8 cellular contexts compared by ENCODE assay signal in genomic region chr6:57222684-57223077, GRCh38. TPM values are rescaled to one million over a fixed set of nuclear protein-coding genes. Genes with fewer than 3 reads are reported as not detected.
A peak's percentile ranks its signal among the peaks of the same experiment; 100 is the strongest.
DNase-seq lines count a peak whose midpoint lies in the region; ATAC-seq and TF ChIP-seq lines count a peak whose summit lies in the region.

No MANE protein-coding gene starts in this region.

- RAD21 ChIA-PET in HCT116 (lab: Charles Lee; ENCODE audit: low non-redundant PET in 1 of 2, low total read pairs in 2 of 2, uncharacterized antibody in 2 of 2, unreplicated experiment in 2 of 2): no interaction called here

- peaks cover 36% of the 10 kb centered on the region for H3K79me2 ChIP-seq in HCT116 (ENCODE audit: insufficient read depth, low read length)
- H3K79me2 ChIP-seq in smooth muscle cell (ENCODE audit: low read depth): peaks cover 45% of the 10 kb centered on the region

- peak overlapping the region; percentile 97 for H2AFZ ChIP-seq in HCT116 (ENCODE audit: low read depth, low read length, poor library complexity, severe bottlenecking)
- H2AFZ ChIP-seq in smooth muscle cell (ENCODE audit: low read depth): peak overlapping the region; percentile 88

- no peaks in the 10 kb centered on the region for H3K9me2 ChIP-seq in HCT116 (ENCODE audit: insufficient read depth)

- H3F3A ChIP-seq in smooth muscle cell (ENCODE audit: low read depth): no peaks in the 10 kb centered on the region

- H3K36me3 ChIP-seq in HCT116 (ENCODE audit: control insufficient read depth in 1 of 2, insufficient read depth in 2 of 2, low read length in 2 of 2) (no peaks in the 10 kb centered on the region), smooth muscle cell (ENCODE audit: low read depth) (no peaks in the 10 kb centered on the region)

- H4K20me1 ChIP-seq in HCT116 (ENCODE audit: insufficient read depth) (no peaks in the 10 kb centered on the region), smooth muscle cell (ENCODE audit: low read depth) (peaks cover 12% of the 10 kb centered on the region)

- BruUV-seq in HCT116 (replicated peaks; lab: Mats Ljungman, UMichigan): no TSS peak

- no peak for TF ChIP-seq RAD21 in HCT116 (IDR thresholded peaks at IDR 0.05; ENCODE audit: low read depth)

- no peak for ATAC-seq in HCT116
- no peak for ATAC-seq in right cardiac atrium
- no peak for ATAC-seq in HG02981 (IDR thresholded peaks at IDR 0.05; ENCODE audit: unreplicated experiment)

- H3K27ac ChIP-seq in HCT116 (ENCODE audit: low read depth, low read length): peak overlapping the region; percentile 94; the same call in 1 of the 2 replicates
- H3K27ac ChIP-seq in VCaP: peak overlapping the region; percentile 88
- H3K27ac ChIP-seq in right cardiac atrium (ENCODE audit: low read length): peak overlapping the region; percentile 81
- peak overlapping the region; percentile 64 for H3K27ac ChIP-seq in smooth muscle cell (ENCODE audit: low read depth)
- no peak overlapping the region for H3K27ac ChIP-seq in caudate nucleus (ENCODE audit: low read depth, low read length)

- TF ChIP-seq CTCF in HCT116 (IDR thresholded peaks at IDR 0.05 in 2 of 3, conservative IDR thresholded peaks at IDR 0.05 in 1 of 3; ENCODE audit: borderline replicate concordance in 1 of 3, insufficient read depth in 1 of 3, low read depth in 2 of 3, low read length in 2 of 3) (no peak), VCaP (conservative IDR thresholded peaks at IDR 0.05) (no peak), smooth muscle cell (IDR thresholded peaks at IDR 0.05; ENCODE audit: borderline replicate concordance, insufficient read depth, poor library complexity, severe bottlenecking) (no peak), GM13976 (IDR thresholded peaks at IDR 0.05; ENCODE audit: borderline replicate concordance, control extremely low read depth, extremely low read depth, insufficient read depth, missing control alignments) (no peak)

- H3K4me1 ChIP-seq in HCT116 (ENCODE audit: control insufficient read depth in 1 of 2, insufficient read depth in 2 of 2, low read length in 2 of 2) (peaks cover 3 to 12% of the 10 kb centered on the region in 2 experiments; a peak in 3 of 4 replicates), right cardiac atrium (ENCODE audit: control insufficient read depth, insufficient read depth, low read length) (no peaks in the 10 kb centered on the region), smooth muscle cell (ENCODE audit: low read depth) (peaks cover 33% of the 10 kb centered on the region)

- DNase-seq in HCT116 (ENCODE audit: low read depth, low spot score) (no peak), right cardiac atrium (no peak), smooth muscle cell (lab: John Stamatoyannopoulos, UW; ENCODE audit: unreplicated experiment) (no peak), T-helper 9 cell (no peak), caudate nucleus (lab: John Stamatoyannopoulos, UW) (no peak), GM13976 (ENCODE audit: low spot score) (no peak)

- POLR2A ChIA-PET in HCT116 (lab: Charles Lee): no interaction called here

- CTCF ChIA-PET in HCT116 (lab: Charles Lee): no interaction called here

- TF ChIP-seq POLR2A in HCT116 (IDR thresholded peaks at IDR 0.05; ENCODE audit: borderline replicate concordance, extremely low read depth, insufficient read depth, insufficient read length): no peak

- H3K4me2 ChIP-seq in HCT116 (ENCODE audit: low read length) (peak overlapping the region; percentile 95), smooth muscle cell (peak overlapping the region; percentile 96)

- H3K9me3 ChIP-seq in HCT116 (ENCODE audit: control insufficient read depth in 1 of 2, insufficient read depth in 1 of 2, low read depth in 1 of 2, low read length in 2 of 2) (no peaks in the 10 kb centered on the region), right cardiac atrium (ENCODE audit: control insufficient read depth, low read length) (no peaks in the 10 kb centered on the region), smooth muscle cell (replicated peaks; ENCODE audit: low read depth) (no peaks in the 10 kb centered on the region)

- 19% methylated on average over 8 of the region's 8 CpGs for WGBS in right cardiac atrium
- 21% methylated on average over 8 of the region's 8 CpGs for WGBS in smooth muscle cell (ENCODE audit: low lambda C conversion rate)

- in situ Hi-C loops in GM13976 (cut with MboI; ENCODE audit: low sequenced_read_pairs, unreplicated experiment): no loop called here

- H3K9ac ChIP-seq in HCT116 (ENCODE audit: low read length) (peak overlapping the region; percentile 78), smooth muscle cell (ENCODE audit: low read depth) (peak overlapping the region; percentile 84)

- intact Hi-C loops in HCT116 (cut with micrococcal nuclease): no loop called here
- intact Hi-C loops in right cardiac atrium (cut with DNase I): loop anchor here in 1 of 4 donors (10.0 kb wide), 1 partner anchor 92 kb away; the partner anchor contains the start of gene PRIM2

- H3K4me3 ChIP-seq in HCT116 (replicated peaks in 1 of 2; ENCODE audit: low read depth in 1 of 2, low read length in 2 of 2) (peak overlapping the region; percentile 78 to 83), right cardiac atrium (ENCODE audit: low read length) (peak overlapping the region; percentile 77), smooth muscle cell (peak overlapping the region; percentile 99)

- no peaks in the 10 kb centered on the region for H3K27me3 ChIP-seq in HCT116 (ENCODE audit: insufficient read depth, low read length)
- H3K27me3 ChIP-seq in right cardiac atrium (ENCODE audit: control insufficient read depth, insufficient read depth): no peaks in the 10 kb centered on the region
- H3K27me3 ChIP-seq in smooth muscle cell (ENCODE audit: low read depth): no peaks in the 10 kb centered on the region

TF ChIP-seq in HCT116, 20 proteins besides CTCF, POLR2A, EP300 and RAD21:
- TF ChIP-seq ZFX (IDR thresholded peaks at IDR 0.05) (no peak), EGR1 (IDR thresholded peaks at IDR 0.05; ENCODE audit: low read depth) (no peak), EZH2phosphoT487 (IDR thresholded peaks at IDR 0.05; ENCODE audit: borderline replicate concordance) (no peak), TCF7L2 (IDR thresholded peaks at IDR 0.05; ENCODE audit: borderline replicate concordance, extremely low read depth, insufficient read depth, insufficient read length) (no peak)

RNA-seq across cellular contexts. Expression of gene RAB23, which starts 0.6 kb away (rescaled TPM):
- 11.7 TPM for total RNA-seq in HCT116 (2021; ENCODE audit: unreplicated experiment)
- polyA plus RNA-seq in HCT116 (2012): 3.0 and 4.2 TPM in 2 replicates
- 10 to 100 TPM; 11.1 to 20.7 (median 11.5) TPM for total RNA-seq in right cardiac atrium
- polyA plus RNA-seq in right cardiac atrium: 6.1 TPM
- 95.3 and 112 TPM in 2 replicates for total RNA-seq in smooth muscle cell
- 46.3 and 51.4 TPM in 2 replicates for polyA plus RNA-seq in smooth muscle cell

RNA-seq across cellular contexts. Expression of gene BAG2, which starts 50.6 kb away (rescaled TPM):
- total RNA-seq in HCT116 (2021; ENCODE audit: unreplicated experiment) (13.5 TPM), right cardiac atrium (10 to 100 TPM; 11.3 to 17.8 (median 16.0) TPM), smooth muscle cell (15.7 and 16.4 TPM in 2 replicates)
- 3.2 and 4.5 TPM in 2 replicates for polyA plus RNA-seq in HCT116 (2012)
- polyA plus RNA-seq in right cardiac atrium (10.1 TPM), smooth muscle cell (12.0 and 12.4 TPM in 2 replicates)
